In the genomic region with DNA sequence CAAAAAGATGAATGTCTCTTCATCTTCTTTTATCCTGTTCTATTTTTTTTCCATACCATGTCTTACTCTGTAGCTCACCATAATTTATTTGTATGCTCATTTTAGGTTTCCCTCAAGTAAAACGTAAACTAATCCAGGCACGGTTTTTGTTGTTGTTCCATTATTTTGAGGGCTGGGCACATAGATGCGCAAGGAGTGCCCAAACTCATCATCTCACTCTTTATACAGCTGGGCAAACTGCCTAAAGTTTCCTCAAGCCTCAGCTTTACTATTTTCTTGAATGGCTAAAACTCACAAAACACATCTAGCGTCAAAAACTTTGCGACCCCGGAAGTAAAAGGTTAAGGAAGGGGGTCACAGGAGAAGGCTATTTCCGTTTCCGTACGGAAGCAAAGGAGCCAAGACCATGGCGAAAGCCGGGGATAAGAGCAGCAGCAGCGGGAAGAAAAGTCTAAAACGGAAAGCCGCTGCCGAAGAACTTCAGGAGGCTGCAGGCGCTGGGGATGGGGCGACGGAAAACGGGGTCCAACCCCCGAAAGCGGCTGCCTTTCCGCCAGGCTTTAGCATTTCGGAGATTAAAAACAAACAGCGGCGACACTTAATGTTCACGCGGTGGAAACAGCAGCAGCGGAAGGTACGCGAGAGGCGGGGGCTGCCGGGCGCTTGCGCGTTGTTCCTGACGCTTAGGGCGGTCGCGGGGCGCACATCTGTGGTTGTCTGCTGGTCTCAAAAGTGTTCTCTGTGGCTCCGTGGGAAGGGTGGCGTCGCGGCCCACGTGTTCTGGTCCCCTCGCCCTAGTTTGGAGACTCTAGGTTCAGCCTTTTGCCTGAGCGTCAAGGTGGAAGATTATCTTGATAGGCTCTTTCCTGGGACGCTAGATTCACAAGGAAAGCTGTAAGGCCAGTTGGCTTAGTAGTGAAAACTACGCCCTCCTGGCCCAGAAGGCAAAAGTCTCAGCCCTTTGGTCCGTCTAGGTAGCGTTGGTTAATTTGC, we compare ENCODE assay signal across 8 cellular contexts. TPM values are rescaled to one million over a fixed set of nuclear protein-coding genes. Genes with fewer than 3 reads are reported as not detected.
DNase-seq lines count a peak whose midpoint lies in the region; FAIRE-seq and TF ChIP-seq lines count a peak whose summit lies in the region.

A gene with protein sequence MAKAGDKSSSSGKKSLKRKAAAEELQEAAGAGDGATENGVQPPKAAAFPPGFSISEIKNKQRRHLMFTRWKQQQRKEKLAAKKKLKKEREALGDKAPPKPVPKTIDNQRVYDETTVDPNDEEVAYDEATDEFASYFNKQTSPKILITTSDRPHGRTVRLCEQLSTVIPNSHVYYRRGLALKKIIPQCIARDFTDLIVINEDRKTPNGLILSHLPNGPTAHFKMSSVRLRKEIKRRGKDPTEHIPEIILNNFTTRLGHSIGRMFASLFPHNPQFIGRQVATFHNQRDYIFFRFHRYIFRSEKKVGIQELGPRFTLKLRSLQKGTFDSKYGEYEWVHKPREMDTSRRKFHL (plus strand): TSS at position 391 of the 993 bp plus-strand sequence. CDS start 16 bp downstream, at position 407.

- TF ChIP-seq EP300 in stomach (IDR thresholded peaks at IDR 0.05), result no peak

- peaks cover 21% of the 10 kb centered on the region for H3K36me3 Mint-ChIP-seq in neural crest cell (ENCODE audit: low read depth)

- peaks cover 0 to 21% (median 7%) of the 10 kb centered on the region in 3 donors for H3K27me3 ChIP-seq in stomach

- H3K27me3 Mint-ChIP-seq in neural crest cell (ENCODE audit: low read depth), result peaks cover 45% of the 10 kb centered on the region

- peak; percentile 82 for FAIRE-seq in H54 (lab: Jason Lieb, UNC)

- peak; percentile 88 for DNase-seq in ELR (ENCODE audit: low read depth)
- peak; percentile 45 for DNase-seq in H54 (ENCODE audit: insufficient read length, low spot score)
- DNase-seq in LoVo (ENCODE audit: low spot score), result peak; percentile 86
- DNase-seq in SHP77 (lab: John Stamatoyannopoulos, UW), result peak; percentile 73 to 77
- peak; percentile 75 for DNase-seq in activated gamma-delta T cell (lab: John Stamatoyannopoulos, UW)
- peak; percentile 69 to 88 for DNase-seq in foreskin fibroblast
- DNase-seq in neural crest cell (ENCODE audit: low read depth, low spot score), result peak; percentile 55
- DNase-seq in stomach, result peak; percentile 68

- TF ChIP-seq POLR2A in H54 (IDR thresholded peaks at IDR 0.05; ENCODE audit: low read depth, low read length), result peak; percentile 41
- TF ChIP-seq POLR2A in stomach (IDR thresholded peaks at IDR 0.05), result no peak

- H3K36me3 ChIP-seq in stomach, result peaks cover 0 to 26% (median 19%) of the 10 kb centered on the region in 4 donors

- H3K4me1 ChIP-seq in stomach, result peaks cover 16 to 36% (median 27%) of the 10 kb centered on the region in 4 donors

- peak within 1 kb of the TSS; percentile 99 for H3K4me3 Mint-ChIP-seq in neural crest cell

- H3K9me3 Mint-ChIP-seq in neural crest cell, result peaks cover 14% of the 10 kb centered on the region

- WGBS in stomach, 5 donors, result 4 to 5% (median 4%) methylated on average over 46 to 51 of the region's 51 CpGs

- H3K4me3 ChIP-seq in foreskin fibroblast (ENCODE audit: low read depth in 1 of 2, low read length in 2 of 2) (peak within 1 kb of the TSS; percentile 82 to 85), stomach (peak within 1 kb of the TSS; percentile 60 to 80 (median 70))

- H3K27ac ChIP-seq in stomach, result peak within 1 kb of the TSS; percentile 88 to 91 (median 89)

- no peak for TF ChIP-seq CTCF in foreskin fibroblast (IDR thresholded peaks at IDR 0.05; ENCODE audit: low read depth, low read length)
- TF ChIP-seq CTCF in neural crest cell (conservative IDR thresholded peaks at IDR 0.05), result no peak
- peak in 1 of 7 experiments; percentile 15 for TF ChIP-seq CTCF in stomach (IDR thresholded peaks at IDR 0.05)

- peak within 1 kb of the TSS; percentile 97 for H3K27ac Mint-ChIP-seq in neural crest cell (ENCODE audit: unreplicated experiment)

- intact Hi-C loops in stomach (cut with DNase I; ENCODE audit: low total_unique reads), result no loop called here

- peaks cover 24% of the 10 kb centered on the region for H3K4me1 Mint-ChIP-seq in neural crest cell

- no peaks in the 10 kb centered on the region for H3K9me3 ChIP-seq in stomach

RNA-seq across cellular contexts. Expression of the gene that starts here (rescaled TPM):
- total RNA-seq in neural crest cell (35.4 and 36.5 TPM in 2 replicates), stomach (10 to 100 TPM in 4 of 5 donors, 1 to 10 TPM in 1; 7.6 to 40.8 (median 21.9) TPM)
- 10 to 100 TPM; 22.4 to 34.7 (median 29.3) TPM for polyA plus RNA-seq in stomach

Comparison
In these comparisons a context has a peak if more than half of its experiments do, and no peak if none do; other contexts are left out.
1. Peak in every context shown above with its lines: DNase-seq, H3K4me3 ChIP-seq and H3K27ac ChIP-seq.